ENCODE assay signal across 16 cellular contexts in the genomic region with DNA sequence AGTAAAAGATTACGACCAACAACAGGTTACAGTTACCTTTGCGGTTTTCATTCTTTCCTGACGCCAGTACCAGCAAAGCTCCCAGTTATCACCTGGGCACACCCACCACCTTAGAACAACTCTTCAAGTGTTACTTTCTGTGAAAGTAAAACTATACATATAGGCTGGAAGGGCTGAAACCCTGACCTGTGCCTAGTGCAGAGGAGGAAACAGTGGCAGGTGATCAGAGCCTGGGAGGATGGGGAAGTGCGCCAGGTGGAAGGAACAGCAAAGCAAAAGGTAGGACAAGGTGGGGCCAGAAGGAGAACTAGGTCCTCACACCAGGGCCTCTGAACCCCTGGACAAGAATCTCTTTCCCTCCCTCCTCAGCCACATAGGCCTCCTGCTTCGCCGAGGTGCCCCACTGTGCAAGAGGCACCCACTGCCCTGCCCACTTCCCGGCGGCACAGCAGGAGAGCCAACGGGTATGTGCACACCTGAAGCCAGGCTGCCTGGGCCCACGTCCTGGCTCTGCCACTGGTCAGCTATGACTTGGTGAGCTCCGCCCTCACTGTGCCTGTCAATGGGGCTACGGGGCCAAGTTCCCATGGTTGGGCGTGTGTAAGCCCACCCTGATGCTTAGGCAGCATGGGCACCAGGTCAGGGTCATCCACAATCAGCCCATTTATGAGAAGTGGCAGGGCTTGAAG. TPM values are rescaled to one million over a fixed set of nuclear protein-coding genes. Genes with fewer than 3 reads are reported as not detected.
A peak's percentile ranks its signal among the peaks of the same experiment; 100 is the strongest.
DNase-seq lines count a peak whose midpoint lies in the region; ATAC-seq and TF ChIP-seq lines count a peak whose summit lies in the region.
"Had no signal": no experiment of that assay in that cellular context is flagged by ENCODE, and none has a peak within 500 bp of the region (broad histone marks: within the 10 kb centered on the region; RNA-seq: fewer than 3 reads in every experiment).

No MANE protein-coding gene starts in this region.

- CTCF ChIA-PET in activated CD4-positive, alpha-beta memory T cell treated with anti-CD3 and anti-CD28 coated beads, Interleukin-2, amount 10 ng/mL, durations not matched to agents 7 days and 5 days (lab: Charles Lee): no interaction called here
- CTCF ChIA-PET in activated CD4-positive, alpha-beta memory T cell treated with anti-CD3 and anti-CD28 coated beads for 36 hours (lab: Charles Lee): interaction anchor here (1.6 kb wide), 1 partner anchor 53 kb away, joined by 6 read pairs; no protein-coding TSS in a partner anchor

- intact Hi-C loops in CD14-positive monocyte (cut with micrococcal nuclease): no loop called here
- intact Hi-C loops in prostate gland (cut with DNase I): no loop called here
- intact Hi-C loops in activated CD4-positive, alpha-beta memory T cell treated with anti-CD3 and anti-CD28 coated beads for 36 hours (cut with micrococcal nuclease): no loop called here

- peak overlapping the region; percentile 32 to 55 for H3K27ac ChIP-seq in prostate gland
- H3K27ac ChIP-seq: brain microvascular endothelial cell, GM23248, pancreas had no signal

- POLR2A ChIA-PET in activated CD4-positive, alpha-beta memory T cell treated with anti-CD3 and anti-CD28 coated beads, Interleukin-2, amount 10 ng/mL, durations not matched to agents 7 days and 5 days (lab: Charles Lee): no interaction called here
- POLR2A ChIA-PET in activated CD4-positive, alpha-beta memory T cell treated with anti-CD3 and anti-CD28 coated beads for 36 hours (lab: Charles Lee): no interaction called here

- peaks cover 0 to 9% of the 10 kb centered on the region in 2 donors for H3K36me3 Mint-ChIP-seq in CD14-positive monocyte
- H3K36me3 Mint-ChIP-seq in activated CD4-positive, alpha-beta memory T cell treated with anti-CD3 and anti-CD28 coated beads, Interleukin-2, amount 10 ng/mL, durations not matched to agents 7 days and 5 days (ENCODE audit: low read depth): no peaks in the 10 kb centered on the region
- no peaks in the 10 kb centered on the region for H3K36me3 Mint-ChIP-seq in activated CD4-positive, alpha-beta memory T cell treated with anti-CD3 and anti-CD28 coated beads for 36 hours

- peak overlapping the region in 5 of 7 donors; percentile 14 to 96 (median 67) for H3K27ac Mint-ChIP-seq in CD14-positive monocyte
- no peak overlapping the region for H3K27ac Mint-ChIP-seq in activated CD4-positive, alpha-beta memory T cell treated with anti-CD3 and anti-CD28 coated beads, Interleukin-2, amount 10 ng/mL, durations not matched to agents 7 days and 5 days
- H3K27ac Mint-ChIP-seq in activated CD4-positive, alpha-beta memory T cell treated with anti-CD3 and anti-CD28 coated beads for 36 hours: no peak overlapping the region

- H3K27me3 Mint-ChIP-seq in CD14-positive monocyte (ENCODE audit: low read depth in 3 of 3): no peaks in the 10 kb centered on the region
- H3K27me3 Mint-ChIP-seq in activated CD4-positive, alpha-beta memory T cell treated with anti-CD3 and anti-CD28 coated beads, Interleukin-2, amount 10 ng/mL, durations not matched to agents 7 days and 5 days: no peaks in the 10 kb centered on the region
- H3K27me3 Mint-ChIP-seq in activated CD4-positive, alpha-beta memory T cell treated with anti-CD3 and anti-CD28 coated beads for 36 hours: no peaks in the 10 kb centered on the region

- H3K9me3 ChIP-seq in prostate gland: no peaks in the 10 kb centered on the region
- H3K9me3 ChIP-seq: heart left ventricle, pancreas had no signal

- peaks cover 10% of the 10 kb centered on the region for H3K4me1 ChIP-seq in prostate gland (replicated peaks)

- H3K9me3 Mint-ChIP-seq in CD14-positive monocyte: peaks cover 0 to 2% (median 0%) of the 10 kb centered on the region in 7 donors
- no peaks in the 10 kb centered on the region for H3K9me3 Mint-ChIP-seq in activated CD4-positive, alpha-beta memory T cell treated with anti-CD3 and anti-CD28 coated beads, Interleukin-2, amount 10 ng/mL, durations not matched to agents 7 days and 5 days
- H3K9me3 Mint-ChIP-seq in activated CD4-positive, alpha-beta memory T cell treated with anti-CD3 and anti-CD28 coated beads for 36 hours: no peaks in the 10 kb centered on the region

- H3K4me3 ChIP-seq in prostate gland: no peak overlapping the region
- H3K4me3 ChIP-seq: GM23248, heart left ventricle, K562, pancreas had no signal

- no peak for TF ChIP-seq POLR2A in prostate gland (IDR thresholded peaks at IDR 0.05)

- no peak for DNase-seq in CD14-positive monocyte (ENCODE audit: low spot score)
- DNase-seq in NCI-H69 (lab: John Stamatoyannopoulos, UW): peak; percentile 32
- DNase-seq in prostate gland (ENCODE audit: low spot score): no peak
- no peak for DNase-seq in HUDEP-2 (lab: John Stamatoyannopoulos, UW; ENCODE audit: unreplicated experiment in 76 of 76)
- DNase-seq in activated CD4-positive, alpha-beta memory T cell treated with anti-CD3 and anti-CD28 coated beads, Interleukin-2, amount 10 ng/mL, durations not matched to agents 7 days and 5 days: no peak
- no peak for DNase-seq in activated CD4-positive, alpha-beta memory T cell treated with anti-CD3 and anti-CD28 coated beads for 36 hours
- DNase-seq: activated gamma-delta T cell, brain microvascular endothelial cell, NCI-H526, T-helper 2 cell had no signal

- H3K36me3 ChIP-seq in prostate gland: no peaks in the 10 kb centered on the region
- H3K36me3 ChIP-seq: brain microvascular endothelial cell, heart left ventricle, pancreas had no signal

- no peak for TF ChIP-seq CTCF in CD14-positive monocyte (IDR thresholded peaks at IDR 0.05)
- TF ChIP-seq CTCF in prostate gland (IDR thresholded peaks at IDR 0.05): no peak

- H3K4me3 Mint-ChIP-seq in CD14-positive monocyte: no peak overlapping the region
- no peak overlapping the region for H3K4me3 Mint-ChIP-seq in activated CD4-positive, alpha-beta memory T cell treated with anti-CD3 and anti-CD28 coated beads, Interleukin-2, amount 10 ng/mL, durations not matched to agents 7 days and 5 days
- H3K4me3 Mint-ChIP-seq in activated CD4-positive, alpha-beta memory T cell treated with anti-CD3 and anti-CD28 coated beads for 36 hours: no peak overlapping the region

- peak; percentile 19 for ATAC-seq in esophagus mucosa
- no peak for ATAC-seq in HG03439 (IDR thresholded peaks at IDR 0.05; ENCODE audit: unreplicated experiment)
- ATAC-seq: K562 had no signal

- H3K27me3 ChIP-seq in prostate gland (replicated peaks; ENCODE audit: insufficient read depth): no peaks in the 10 kb centered on the region
- H3K27me3 ChIP-seq: brain microvascular endothelial cell, heart left ventricle, pancreas had no signal

- 91% methylated on average over 13 of the region's 13 CpGs for WGBS in prostate gland

- H3K4me1 Mint-ChIP-seq in CD14-positive monocyte: peaks cover 68% of the 10 kb centered on the region
- H3K4me1 Mint-ChIP-seq in activated CD4-positive, alpha-beta memory T cell treated with anti-CD3 and anti-CD28 coated beads, Interleukin-2, amount 10 ng/mL, durations not matched to agents 7 days and 5 days: peaks cover 38% of the 10 kb centered on the region
- peaks cover 58% of the 10 kb centered on the region for H3K4me1 Mint-ChIP-seq in activated CD4-positive, alpha-beta memory T cell treated with anti-CD3 and anti-CD28 coated beads for 36 hours (ENCODE audit: low read depth)

RNA-seq across cellular contexts. Expression of gene BICD2, which starts 26.9 kb away (rescaled TPM):
- 10 to 100 TPM; 13.8 to 25.6 TPM for polyA plus RNA-seq in CD14-positive monocyte
- 63.7 TPM for total RNA-seq in esophagus mucosa
- total RNA-seq in prostate gland: 10 to 100 TPM; 22.2 to 48.3 TPM
- 10 to 100 TPM; 27.0 to 28.2 TPM for total RNA-seq in activated CD4-positive, alpha-beta memory T cell treated with anti-CD3 and anti-CD28 coated beads, Interleukin-2, amount 10 ng/mL, durations not matched to agents 7 days and 5 days
- 10 to 100 TPM; 16.5 to 17.2 TPM for total RNA-seq in activated CD4-positive, alpha-beta memory T cell treated with anti-CD3 and anti-CD28 coated beads for 36 hours

Comparison
In these comparisons a context has a peak if more than half of its experiments do, and no peak if none do; other contexts are left out.
1. H3K27ac Mint-ChIP-seq: peak in CD14-positive monocyte (5 of 7); none in activated CD4-positive, alpha-beta memory T cell treated with anti-CD3 and anti-CD28 coated beads, Interleukin-2, amount 10 ng/mL, durations not matched to agents 7 days and 5 days (single experiment) and activated CD4-positive, alpha-beta memory T cell treated with anti-CD3 and anti-CD28 coated beads for 36 hours (single experiment).